Comparison of ENCODE assay signal across 19 cellular contexts in genomic region chr5:172488221-172488620, GRCh38. TPM values are rescaled to one million over a fixed set of nuclear protein-coding genes. Genes with fewer than 3 reads are reported as not detected.
A peak's percentile ranks its signal among the peaks of the same experiment; 100 is the strongest.
DNase-seq lines count a peak whose midpoint lies in the region; ATAC-seq and TF ChIP-seq lines count a peak whose summit lies in the region.
"Had no signal": no experiment of that assay in that cellular context is flagged by ENCODE, and none has a peak within 500 bp of the region (broad histone marks: within the 10 kb centered on the region; RNA-seq: fewer than 3 reads in every experiment).

No MANE protein-coding gene starts in this region.

- no peaks in the 10 kb centered on the region for H3K9me3 ChIP-seq in heart right ventricle
- H3K9me3 ChIP-seq in endodermal cell (ENCODE audit: control insufficient read depth, low read length): no peaks in the 10 kb centered on the region
- H3K9me3 ChIP-seq: A549 had no signal

- H3K27ac Mint-ChIP-seq in endodermal cell: no peak overlapping the region
- H3K27ac Mint-ChIP-seq: CD8-positive, alpha-beta T cell had no signal

- H3K4me3 ChIP-seq in heart right ventricle: no peak overlapping the region
- H3K4me3 ChIP-seq in endodermal cell (ENCODE audit: low read length): no peak overlapping the region
- H3K4me3 ChIP-seq: A549, GM12878 had no signal

- H3K27ac ChIP-seq in heart right ventricle (peak overlapping the region in 8 of 10 donors; percentile 13 to 62 (median 36)), endodermal cell (ENCODE audit: low read depth, low read length) (no peak overlapping the region)
- H3K27ac ChIP-seq: A549 had no signal

- no peaks in the 10 kb centered on the region for H3K4me1 Mint-ChIP-seq in endodermal cell

- TF ChIP-seq CTCF in heart right ventricle (IDR thresholded peaks at IDR 0.05) (no peak), endodermal cell (conservative IDR thresholded peaks at IDR 0.05) (no peak)

- no peak for ATAC-seq in heart right ventricle
- ATAC-seq in Right ventricle myocardium superior (ENCODE audit: poor library complexity): no peak
- no peak for ATAC-seq in HG02970 (IDR thresholded peaks at IDR 0.05; ENCODE audit: low FRiP score, unreplicated experiment)
- no peak for ATAC-seq in HG03196 (IDR thresholded peaks at IDR 0.05; ENCODE audit: unreplicated experiment)
- ATAC-seq: A549; CD8-positive, alpha-beta T cell; GM12878 had no signal

- H3K4me3 Mint-ChIP-seq in endodermal cell: no peak overlapping the region
- H3K4me3 Mint-ChIP-seq: CD8-positive, alpha-beta T cell had no signal

- no peaks in the 10 kb centered on the region for H3K9me3 Mint-ChIP-seq in endodermal cell
- H3K9me3 Mint-ChIP-seq: CD8-positive, alpha-beta T cell had no signal

- H3K36me3 ChIP-seq in heart right ventricle: no peaks in the 10 kb centered on the region
- no peaks in the 10 kb centered on the region for H3K36me3 ChIP-seq in endodermal cell (ENCODE audit: control insufficient read depth, insufficient read depth, low read length)

- DNase-seq in heart right ventricle (no peak), Right ventricle myocardium superior (no peak), endodermal cell (peak; percentile 52), posterior vena cava (ENCODE audit: low spot score) (peak; percentile 63)
- no peak for DNase-seq in NK-92 treated with Interleukin-12 subunit alpha and Interleukin-12 subunit beta, amount 100 ng/mL, for 24 hours (lab: John Stamatoyannopoulos, UW)
- DNase-seq: Calu3; CD8-positive, alpha-beta T cell; EL; KG1; NCI-H1417; NCI-H187; NCI-H2227 treated with DMSO at 0.1 percent for 48 hours; NCI-H510A treated with DMSO at 0.1 percent for 48 hours; NCI-H82; SIG-M5 had no signal

- no peak overlapping the region for H3K9ac ChIP-seq in endodermal cell (ENCODE audit: extremely low read depth, low read length, poor library complexity, severe bottlenecking)

- intact Hi-C loops in heart right ventricle (cut with DNase I): loop anchor here in 4 of 10 donors (5.0 to 10.0 kb wide), 4 partner anchors 94 to 157 kb away; partner anchors contain the start of gene NEURL1B (in 1 of the 4)
- intact Hi-C loops in Right ventricle myocardium superior (cut with DNase I): no loop called here
- intact Hi-C loops in posterior vena cava (cut with DNase I): no loop called here

- 91% methylated on average over 14 of the region's 14 CpGs for WGBS in heart right ventricle, 2 donors
- WGBS in endodermal cell (ENCODE audit: insufficient coverage in 1 of 2, insufficient read length in 1 of 2), 2 experiments: 85 to 91% methylated on average over 14 of the region's 14 CpGs

- H3K4me1 ChIP-seq in heart right ventricle: peaks cover 0 to 30% (median 9%) of the 10 kb centered on the region in 9 donors
- no peaks in the 10 kb centered on the region for H3K4me1 ChIP-seq in endodermal cell (ENCODE audit: control insufficient read depth, insufficient read depth, low read length)
- H3K4me1 ChIP-seq: A549 had no signal

- peaks cover 3% of the 10 kb centered on the region for H3K27me3 Mint-ChIP-seq in endodermal cell (ENCODE audit: insufficient read depth)

- H3K27me3 ChIP-seq in heart right ventricle (no peaks in the 10 kb centered on the region), endodermal cell (ENCODE audit: control insufficient read depth, insufficient read depth, low read length, poor library complexity, severe bottlenecking) (no peaks in the 10 kb centered on the region)

- H3K36me3 Mint-ChIP-seq in endodermal cell (ENCODE audit: low read depth): no peaks in the 10 kb centered on the region
- H3K36me3 Mint-ChIP-seq: CD8-positive, alpha-beta T cell had no signal

RNA-seq across cellular contexts. Expression of gene SH3PXD2B, which starts 33.9 kb away (rescaled TPM):
- total RNA-seq in heart right ventricle (10 to 100 TPM in 2 of 10 donors, 1 to 10 TPM in 8; 2.9 to 12.5 (median 5.9) TPM), Right ventricle myocardium superior (5.3 TPM), endodermal cell (10 to 100 TPM; 62.2 to 74.9 TPM), posterior vena cava (100 to 1,000 TPM in 1 of 2 donors, 10 to 100 TPM in 1; 85.2 to 114 TPM)
- polyA plus RNA-seq in heart right ventricle: 1 to 10 TPM; 1.8 to 5.7 TPM
- 46.2 TPM for polyA plus RNA-seq in endodermal cell (2013, experiment 1 of 2)
- 45.0 TPM for polyA plus RNA-seq in endodermal cell (2013, experiment 2 of 2)

Comparison
In these comparisons a context has a peak if more than half of its experiments do, and no peak if none do; other contexts are left out.
1. DNase-seq: peak in endodermal cell (single experiment) and posterior vena cava (single experiment); none in heart right ventricle (0 of 2), Right ventricle myocardium superior (single experiment) and NK-92 treated with Interleukin-12 subunit alpha and Interleukin-12 subunit beta, amount 100 ng/mL, for 24 hours (single experiment).
2. RNA of gene SH3PXD2B, which starts 33.9 kb away (total RNA-seq): 85.2 to 114 TPM in posterior vena cava and 62.2 to 74.9 TPM in endodermal cell; 2.9 to 12.5 TPM in heart right ventricle and 5.3 TPM in Right ventricle myocardium superior (single experiment); every median in the first group is over 4 times any median in the second.